Comparison of ENCODE assay signal across 8 cellular contexts in genomic region chr6:37049990-37050853, GRCh38. TPM values are rescaled to one million over a fixed set of nuclear protein-coding genes. Genes with fewer than 3 reads are reported as not detected.
DNase-seq lines count a peak whose midpoint lies in the region; ATAC-seq and TF ChIP-seq lines count a peak whose summit lies in the region.

No MANE protein-coding gene starts in this region.

- no peak for TF ChIP-seq CTCF in SK-N-SH (IDR thresholded peaks at IDR 0.05)

- H3K9me2 ChIP-seq in SK-N-SH, result no peaks in the 10 kb centered on the region

- ATAC-seq in GM18505 (IDR thresholded peaks at IDR 0.05; ENCODE audit: unreplicated experiment) (peak; percentile 42), HG03469 (IDR thresholded peaks at IDR 0.05; ENCODE audit: unreplicated experiment) (no peak)

- POLR2A ChIA-PET in SK-N-SH (lab: Yijun Ruan, JAX), result interaction anchor here (3.1 kb wide), 1 partner anchor 121 kb away, joined by 27 read pairs; the partner anchor contains the start of gene PIM1

- no peaks in the 10 kb centered on the region for H3K36me3 ChIP-seq in SK-N-SH (replicated peaks in 1 of 2; ENCODE audit: control insufficient read depth in 1 of 2, insufficient read depth in 2 of 2, low read length in 1 of 2)

- TF ChIP-seq RAD21 in SK-N-SH (IDR thresholded peaks at IDR 0.05; ENCODE audit: low read length), result no peak

- CTCF ChIA-PET in SK-N-SH (lab: Yijun Ruan, JAX), result interaction anchor here (0.5 to 36.6 kb wide), 32 partner anchors 10 to 170 kb away, joined by 3 to 678 read pairs (median 9); partner anchors contain the start of genes C6orf89 and PIM1

- peak overlapping the region; percentile 80 for H3K4me3 Mint-ChIP-seq in activated T-cell treated with anti-CD3 and anti-CD28 coated beads, Interleukin-2, amount 50 U/mL, for 24 hours

- no peaks in the 10 kb centered on the region for H3K9me3 ChIP-seq in SK-N-SH

- no peaks in the 10 kb centered on the region for H3K27me3 ChIP-seq in SK-N-SH (ENCODE audit: insufficient read depth)

- H3K27ac ChIP-seq in SK-N-SH (ENCODE audit: low read depth in 2 of 2, low read length in 1 of 2), result no peak overlapping the region

- H3K4me2 ChIP-seq in SK-N-SH, result no peak overlapping the region

- DNase-seq in NAMALWA (ENCODE audit: low spot score) (peak; percentile 92), inferior parietal cortex (ENCODE audit: extremely low spot score) (peak; percentile 63), mesenteric fat pad (ENCODE audit: low spot score) (no peak), SK-N-SH (no peak)
- DNase-seq in activated T-cell treated with anti-CD3 and anti-CD28 coated beads, Interleukin-2, amount 50 U/mL, for 24 hours, result peak; percentile 79
- DNase-seq in stimulated activated CD8-positive, alpha-beta memory T cell treated with anti-CD3 and anti-CD28 coated beads, Interleukin-2, amount 100 ng/mL, for 48 hours (ENCODE audit: low read depth in 2 of 2), result peak; percentile 61 to 63

- H3K9ac ChIP-seq in SK-N-SH, result no peak overlapping the region

- no peaks in the 10 kb centered on the region for H4K20me1 ChIP-seq in SK-N-SH (ENCODE audit: insufficient read depth)

- H3K27me3 Mint-ChIP-seq in activated T-cell treated with anti-CD3 and anti-CD28 coated beads, Interleukin-2, amount 50 U/mL, for 24 hours, result no peaks in the 10 kb centered on the region

- no peaks in the 10 kb centered on the region for H3K9me3 Mint-ChIP-seq in activated T-cell treated with anti-CD3 and anti-CD28 coated beads, Interleukin-2, amount 50 U/mL, for 24 hours

- H3K4me3 ChIP-seq in SK-N-SH (ENCODE audit: low read depth in 2 of 2, low read length in 1 of 2), result no peak overlapping the region

- peaks cover 0 to 14% of the 10 kb centered on the region in 2 experiments; a peak in 1 of 4 replicates for H3K4me1 ChIP-seq in SK-N-SH (ENCODE audit: control insufficient read depth in 1 of 2, insufficient read depth in 2 of 2, low read depth in 1 of 2, low read length in 1 of 2)

- peak; percentile 46 for TF ChIP-seq POLR2A in GM18505 (IDR thresholded peaks at IDR 0.05; ENCODE audit: borderline replicate concordance, extremely low read depth, insufficient read depth, insufficient read length)

- no peak overlapping the region for H2AFZ ChIP-seq in SK-N-SH (ENCODE audit: low read depth)

- H3F3A ChIP-seq in SK-N-SH (replicated peaks; ENCODE audit: insufficient read depth), result no peaks in the 10 kb centered on the region

- WGBS in SK-N-SH (ENCODE audit: low lambda C conversion rate), result 90% methylated on average over 19 of the region's 24 CpGs

- H3K79me2 ChIP-seq in SK-N-SH (ENCODE audit: insufficient read depth), result no peaks in the 10 kb centered on the region

- TF ChIP-seq EP300 in SK-N-SH (IDR thresholded peaks at IDR 0.05; ENCODE audit: borderline replicate concordance in 1 of 2, low read depth in 1 of 2, low read length in 1 of 2), result no peak

- peaks cover 11% of the 10 kb centered on the region for H3K36me3 Mint-ChIP-seq in activated T-cell treated with anti-CD3 and anti-CD28 coated beads, Interleukin-2, amount 50 U/mL, for 24 hours (ENCODE audit: low read depth)

- H3K27ac Mint-ChIP-seq in activated T-cell treated with anti-CD3 and anti-CD28 coated beads, Interleukin-2, amount 50 U/mL, for 24 hours, result peak overlapping the region; percentile 98

- peaks cover 68% of the 10 kb centered on the region for H3K4me1 Mint-ChIP-seq in activated T-cell treated with anti-CD3 and anti-CD28 coated beads, Interleukin-2, amount 50 U/mL, for 24 hours (ENCODE audit: low read depth)

TF ChIP-seq in SK-N-SH, 30 proteins besides CTCF, POLR2A, EP300 and RAD21:
- no peak for TF ChIP-seq TCF12 (IDR thresholded peaks at IDR 0.05)
- no peak for TF ChIP-seq ELF1 (IDR thresholded peaks at IDR 0.05)
- TF ChIP-seq MEF2A (IDR thresholded peaks at IDR 0.05; ENCODE audit: borderline replicate concordance, low read depth), result no peak

RNA-seq across cellular contexts. Expression of gene FGD2, which starts 44.8 kb away (rescaled TPM):
- 32.6 TPM for total RNA-seq in mesenteric fat pad
- polyA plus RNA-seq in SK-N-SH (2012; rRNA removed), result not detected in 2 replicates
- 0.01 TPM in 1 of 2 replicates, not detected in the other for polyA plus RNA-seq in SK-N-SH (2012; cell fraction: cytosol; rRNA removed)
- 0.13 and 0.16 TPM in 2 replicates for polyA plus RNA-seq in SK-N-SH (2012; cell fraction: nucleus; rRNA removed)

Comparison
In these comparisons a context has a peak if more than half of its experiments do, and no peak if none do; other contexts are left out.
1. DNase-seq: peak in NAMALWA (single experiment), activated T-cell treated with anti-CD3 and anti-CD28 coated beads, Interleukin-2, amount 50 U/mL, for 24 hours (single experiment), inferior parietal cortex (single experiment) and stimulated activated CD8-positive, alpha-beta memory T cell treated with anti-CD3 and anti-CD28 coated beads, Interleukin-2, amount 100 ng/mL, for 48 hours (2 of 2); none in mesenteric fat pad (single experiment) and SK-N-SH (single experiment).